In the genomic region with DNA sequence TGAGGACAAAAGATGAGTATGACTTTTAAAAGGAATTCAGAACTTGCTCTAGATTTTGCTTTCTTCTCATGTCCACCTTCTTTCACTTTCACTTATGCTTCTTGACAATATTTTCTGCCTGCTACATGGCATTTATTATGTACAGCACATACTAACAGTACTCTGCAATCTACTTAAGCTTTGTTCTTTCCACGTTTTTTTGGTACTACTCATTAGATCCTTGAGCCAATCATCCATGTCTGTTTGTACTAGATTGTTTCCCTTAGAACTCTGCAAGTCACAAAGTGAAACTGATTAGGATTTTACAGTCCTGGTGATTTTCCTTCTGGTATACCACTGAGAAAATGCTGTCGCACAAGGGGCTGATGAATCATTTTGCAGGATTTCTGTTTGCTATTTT, we compare ENCODE assay signal across 8 cellular contexts.
DNase-seq lines count a peak whose midpoint lies in the region; ATAC-seq, FAIRE-seq and TF ChIP-seq lines count a peak whose summit lies in the region.

No MANE protein-coding gene starts in this region.

- H3K4me3 Mint-ChIP-seq in CD4-positive, alpha-beta T cell = peak overlapping the region; percentile 83
- peak overlapping the region; percentile 87 for H3K4me3 Mint-ChIP-seq in activated naive CD8-positive, alpha-beta T cell

- DNase-seq in CD4-positive, alpha-beta T cell = no peak
- peak; percentile 7 for DNase-seq in GM19239 (ENCODE audit: insufficient read length, low spot score)
- DNase-seq in lower lobe of right lung = no peak
- DNase-seq in posterior vena cava (ENCODE audit: low spot score) = no peak
- DNase-seq in SK-N-DZ (ENCODE audit: low spot score) = no peak
- no peak for DNase-seq in dedifferentiated amniotic fluid mesenchymal stem cell (ENCODE audit: extremely low spot score)

- no peak for TF ChIP-seq CTCF in CD4-positive, alpha-beta T cell (IDR thresholded peaks at IDR 0.05)
- TF ChIP-seq CTCF in lower lobe of right lung (IDR thresholded peaks at IDR 0.05) = no peak

- H3K36me3 Mint-ChIP-seq in CD4-positive, alpha-beta T cell (ENCODE audit: low read depth) = peaks cover 19% of the 10 kb centered on the region
- H3K36me3 Mint-ChIP-seq in activated naive CD8-positive, alpha-beta T cell = peaks cover 7% of the 10 kb centered on the region

- H3K9me3 Mint-ChIP-seq in CD4-positive, alpha-beta T cell = peaks cover 3% of the 10 kb centered on the region
- peaks cover 4% of the 10 kb centered on the region for H3K9me3 Mint-ChIP-seq in activated naive CD8-positive, alpha-beta T cell (ENCODE audit: low read depth)

- intact Hi-C loops in CD4-positive, alpha-beta T cell (cut with DNase I, micrococcal nuclease) = loop anchor here (2.0 to 10.0 kb wide), 5 partner anchors 34 to 322 kb away; a partner anchor contains a TSS
- intact Hi-C loops in lower lobe of right lung (cut with DNase I) = no loop called here
- intact Hi-C loops in posterior vena cava (cut with DNase I) = no loop called here

- no peaks in the 10 kb centered on the region for H3K27me3 ChIP-seq in CD4-positive, alpha-beta T cell (ENCODE audit: control insufficient read depth, insufficient read depth, low read length)
- H3K27me3 ChIP-seq in lower lobe of right lung (ENCODE audit: low read depth) = no peaks in the 10 kb centered on the region

- H3K27ac ChIP-seq in CD4-positive, alpha-beta T cell (ENCODE audit: low read depth, low read length) = peak overlapping the region; percentile 68
- peak overlapping the region; percentile 56 for H3K27ac ChIP-seq in lower lobe of right lung

- peak; percentile 86 for FAIRE-seq in GM19239 (lab: Jason Lieb, UNC)

- H3K9me3 ChIP-seq in CD4-positive, alpha-beta T cell (ENCODE audit: control insufficient read depth, low read length) = no peaks in the 10 kb centered on the region
- H3K9me3 ChIP-seq in lower lobe of right lung = no peaks in the 10 kb centered on the region

- CTCF ChIA-PET in CD4-positive, alpha-beta T cell (lab: Charles Lee) = interaction anchor here (1.0 kb wide), 1 partner anchor 79 kb away, joined by 3 read pairs; no protein-coding TSS in a partner anchor

- peak; percentile 46 for ATAC-seq in CD4-positive, alpha-beta T cell (ENCODE audit: poor library complexity)
- ATAC-seq in HG03432 (IDR thresholded peaks at IDR 0.05; ENCODE audit: unreplicated experiment) (peak; percentile 70), lower lobe of right lung (peak; percentile 48 to 77)

- H3K4me3 ChIP-seq in lower lobe of right lung = peak overlapping the region; percentile 42

- no peaks in the 10 kb centered on the region for H3K27me3 Mint-ChIP-seq in CD4-positive, alpha-beta T cell
- H3K27me3 Mint-ChIP-seq in activated naive CD8-positive, alpha-beta T cell = no peaks in the 10 kb centered on the region

- H3K4me1 Mint-ChIP-seq in CD4-positive, alpha-beta T cell (ENCODE audit: low read depth) = peaks cover 77% of the 10 kb centered on the region
- peaks cover 67% of the 10 kb centered on the region for H3K4me1 Mint-ChIP-seq in activated naive CD8-positive, alpha-beta T cell (ENCODE audit: low read depth)

- peak overlapping the region; percentile 90 for H3K27ac Mint-ChIP-seq in CD4-positive, alpha-beta T cell
- H3K27ac Mint-ChIP-seq in activated naive CD8-positive, alpha-beta T cell = peak overlapping the region; percentile 87

- no peaks in the 10 kb centered on the region for H3K36me3 ChIP-seq in lower lobe of right lung

- peaks cover 11% of the 10 kb centered on the region for H3K4me1 ChIP-seq in lower lobe of right lung

- POLR2A ChIA-PET in CD4-positive, alpha-beta T cell (lab: Charles Lee) = interaction anchor here (0.6 to 4.4 kb wide), 8 partner anchors 9 to 304 kb away, joined by 5 to 30 read pairs (median 6); a partner anchor contains a TSS

Comparison
In these comparisons a context has a peak if more than half of its experiments do, and no peak if none do; other contexts are left out.
1. intact Hi-C loops: an anchor here in CD4-positive, alpha-beta T cell (2.0 to 10.0 kb wide); none called in lower lobe of right lung and posterior vena cava.